ENCODE assay signal across 19 cellular contexts in the genomic region with DNA sequence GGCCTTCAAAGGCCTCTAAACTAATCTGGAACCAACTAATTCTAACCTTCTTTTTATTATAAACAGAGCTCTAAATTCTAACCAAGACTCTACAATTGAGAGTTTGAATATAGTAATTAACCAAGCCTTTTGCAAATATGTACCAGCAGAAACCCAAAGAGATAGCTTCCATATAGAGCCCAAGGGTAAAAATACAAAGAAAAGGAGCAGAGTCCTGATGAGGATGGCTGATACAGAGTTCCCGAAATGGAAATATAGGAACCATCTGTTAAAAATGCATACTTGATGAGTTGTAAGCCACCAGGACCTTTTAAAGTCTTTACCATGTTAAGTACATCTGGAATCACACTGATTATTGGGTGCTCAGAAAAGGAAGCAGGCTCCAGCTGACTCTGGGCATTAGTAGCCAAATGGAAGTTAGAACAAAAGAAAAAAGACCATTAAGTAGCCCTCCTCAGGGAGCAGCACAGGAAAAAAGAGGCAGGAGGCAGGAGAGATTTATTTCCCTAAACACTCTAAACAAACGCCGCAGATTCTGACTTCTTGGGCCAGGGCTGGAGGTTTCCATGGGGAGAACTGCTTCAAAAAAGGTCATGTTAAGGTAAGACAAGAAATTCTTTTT.
DNase-seq lines count a peak whose midpoint lies in the region; ATAC-seq, FAIRE-seq and TF ChIP-seq lines count a peak whose summit lies in the region.
"Had no signal": no experiment of that assay in that cellular context is flagged by ENCODE, and none has a peak within 500 bp of the region (broad histone marks: within the 10 kb centered on the region; RNA-seq: fewer than 3 reads in every experiment).

No MANE protein-coding gene starts in this region.

- H3K9me2 ChIP-seq in PC-3 (replicated peaks; ENCODE audit: low read length): no peaks in the 10 kb centered on the region

- no peak for TF ChIP-seq POLR2A in GM12892 (IDR thresholded peaks at IDR 0.05; ENCODE audit: low read depth, low read length)

- no peaks in the 10 kb centered on the region for H4K20me1 ChIP-seq in PC-3 (ENCODE audit: low read length)

- H3K79me2 ChIP-seq in PC-3 (ENCODE audit: low read length): no peaks in the 10 kb centered on the region

- BruUV-seq in PC-3 (replicated peaks; lab: Mats Ljungman, UMichigan): no TSS peak

- no peak overlapping the region for H3K4me2 ChIP-seq in PC-3 (ENCODE audit: low read length)

- H3K9me3 ChIP-seq in NT2/D1 (ENCODE audit: insufficient read depth, low read length) (no peaks in the 10 kb centered on the region), PC-3 (ENCODE audit: low read length) (0 out of 2 replicates have a peak, but pooled peaks cover 4% of the 10 kb centered on the region)
- H3K9me3 ChIP-seq: SJCRH30 had no signal

- no peak for ATAC-seq in activated T-cell treated with anti-CD3 and anti-CD28 coated beads, Interleukin-2, amount 50 U/mL, for 72 hours (replicated peaks in 1 of 2)
- no peak for ATAC-seq in PC-3
- ATAC-seq in GM18858 (IDR thresholded peaks at IDR 0.05; ENCODE audit: unreplicated experiment): no peak

- POLR2A ChIA-PET in PC-3 (lab: Charles Lee; ENCODE audit: unreplicated experiment): no interaction called here

- H3K27me3 Mint-ChIP-seq in activated T-cell treated with anti-CD3 and anti-CD28 coated beads, Interleukin-2, amount 50 U/mL, for 72 hours (ENCODE audit: low read depth): no peaks in the 10 kb centered on the region
- H3K27me3 Mint-ChIP-seq: CD4-positive, alpha-beta memory T cell had no signal

- FAIRE-seq in GM12892 (lab: Jason Lieb, UNC): no peak

- H3K9me3 Mint-ChIP-seq in activated T-cell treated with anti-CD3 and anti-CD28 coated beads, Interleukin-2, amount 50 U/mL, for 72 hours: peaks cover 0 to 2% of the 10 kb centered on the region in 2 donors

- DNase-seq in NCI-H2081 (lab: John Stamatoyannopoulos, UW) (peak; percentile 6 to 38), NCI-H2081 treated with DMSO at 0.1 percent for 48 hours (lab: John Stamatoyannopoulos, UW) (no peak), NT2/D1 (ENCODE audit: low read depth, low spot score) (peak; percentile 42), islet precursor cell (peak; percentile 58), PC-3 (no peak), GM12892 (ENCODE audit: insufficient read length) (no peak)
- no peak for DNase-seq in activated T-cell treated with anti-CD3 and anti-CD28 coated beads, Interleukin-2, amount 50 U/mL, for 72 hours
- DNase-seq: Calu3; CD4-positive, alpha-beta memory T cell; DMS79 treated with DMSO at 0.1 percent for 48 hours; NCI-H1417 treated with DMSO at 0.1 percent for 48 hours; NCI-H1930; NCI-H526; NK-92 treated with Interleukin-12 subunit alpha and Interleukin-12 subunit beta, amount 100 ng/mL, for 24 hours; OCI-M1; SJCRH30 had no signal

- H3K4me1 Mint-ChIP-seq in activated T-cell treated with anti-CD3 and anti-CD28 coated beads, Interleukin-2, amount 50 U/mL, for 72 hours (ENCODE audit: low read depth): no peaks in the 10 kb centered on the region
- H3K4me1 Mint-ChIP-seq: CD4-positive, alpha-beta memory T cell had no signal

- H3K27ac ChIP-seq in PC-3 (ENCODE audit: low read length): no peak overlapping the region
- H3K27ac ChIP-seq: 22Rv1, RWPE1, SJCRH30 had no signal

- no peaks in the 10 kb centered on the region for H3F3A ChIP-seq in PC-3 (ENCODE audit: low read length, unreplicated experiment)

- H3K27me3 ChIP-seq in NT2/D1 (ENCODE audit: insufficient read depth, insufficient read length) (no peaks in the 10 kb centered on the region), PC-3 (ENCODE audit: low read length) (no peaks in the 10 kb centered on the region)
- H3K27me3 ChIP-seq: SJCRH30 had no signal

- no peak overlapping the region for H3K4me3 Mint-ChIP-seq in activated T-cell treated with anti-CD3 and anti-CD28 coated beads, Interleukin-2, amount 50 U/mL, for 72 hours
- H3K4me3 Mint-ChIP-seq: CD4-positive, alpha-beta memory T cell had no signal

- no peaks in the 10 kb centered on the region for H3K36me3 ChIP-seq in NT2/D1 (ENCODE audit: insufficient read depth, insufficient read length, low read length)
- no peaks in the 10 kb centered on the region for H3K36me3 ChIP-seq in PC-3 (ENCODE audit: low read depth, low read length)
- H3K36me3 ChIP-seq: SJCRH30 had no signal

- H3K4me3 ChIP-seq in NT2/D1 (ENCODE audit: insufficient read length, low read depth) (no peak overlapping the region), PC-3 (ENCODE audit: low read length) (no peak overlapping the region)
- H3K4me3 ChIP-seq: SJCRH30 had no signal

- no peak overlapping the region for H2AFZ ChIP-seq in PC-3 (ENCODE audit: low read length)

- no peak for TF ChIP-seq CTCF in PC-3 (conservative IDR thresholded peaks at IDR 0.05; ENCODE audit: low read depth, low read length)

- intact Hi-C loops in PC-3 (cut with micrococcal nuclease): no loop called here

- H3K36me3 Mint-ChIP-seq in activated T-cell treated with anti-CD3 and anti-CD28 coated beads, Interleukin-2, amount 50 U/mL, for 72 hours (ENCODE audit: insufficient read depth in 2 of 2): no peaks in the 10 kb centered on the region
- H3K36me3 Mint-ChIP-seq: CD4-positive, alpha-beta memory T cell had no signal

- no peaks in the 10 kb centered on the region for H3K4me1 ChIP-seq in NT2/D1 (ENCODE audit: insufficient read depth, insufficient read length)
- no peaks in the 10 kb centered on the region for H3K4me1 ChIP-seq in PC-3 (ENCODE audit: insufficient read depth, low read length)
- H3K4me1 ChIP-seq: SJCRH30 had no signal

- CTCF ChIA-PET in PC-3 (lab: Charles Lee): no interaction called here

- no peak overlapping the region for H3K9ac ChIP-seq in NT2/D1 (ENCODE audit: insufficient read length, low read depth)
- H3K9ac ChIP-seq in PC-3 (ENCODE audit: low read length): no peak overlapping the region

- H3K27ac Mint-ChIP-seq in activated T-cell treated with anti-CD3 and anti-CD28 coated beads, Interleukin-2, amount 50 U/mL, for 72 hours: no peak overlapping the region
- H3K27ac Mint-ChIP-seq: CD4-positive, alpha-beta memory T cell had no signal

Comparison
In these comparisons a context has a peak if more than half of its experiments do, and no peak if none do; other contexts are left out.
1. DNase-seq: peak in NCI-H2081 (2 of 2), NT2/D1 (single experiment) and islet precursor cell (single experiment); none in NCI-H2081 treated with DMSO at 0.1 percent for 48 hours (single experiment), activated T-cell treated with anti-CD3 and anti-CD28 coated beads, Interleukin-2, amount 50 U/mL, for 72 hours (0 of 2), PC-3 (single experiment) and GM12892 (single experiment).